13 cellular contexts compared by ENCODE assay signal in genomic region chr17:3750926-3751325, GRCh38. TPM values are rescaled to one million over a fixed set of nuclear protein-coding genes. Genes with fewer than 3 reads are reported as not detected.
DNase-seq lines count a peak whose midpoint lies in the region; ATAC-seq and TF ChIP-seq lines count a peak whose summit lies in the region.
"Had no signal": no experiment of that assay in that cellular context is flagged by ENCODE, and none has a peak within 500 bp of the region (broad histone marks: within the 10 kb centered on the region; RNA-seq: fewer than 3 reads in every experiment).

No MANE protein-coding gene starts in this region.

- no peaks in the 10 kb centered on the region for H3K9me3 Mint-ChIP-seq in activated CD4-positive, alpha-beta memory T cell treated with anti-CD3 and anti-CD28 coated beads, Interleukin-2, amount 10 ng/mL, durations not matched to agents 7 days and 5 days
- H3K9me3 Mint-ChIP-seq in central memory CD8-positive, alpha-beta T cell: no peaks in the 10 kb centered on the region

- peaks cover 3% of the 10 kb centered on the region for H3K27me3 Mint-ChIP-seq in activated CD4-positive, alpha-beta memory T cell treated with anti-CD3 and anti-CD28 coated beads, Interleukin-2, amount 10 ng/mL, durations not matched to agents 7 days and 5 days
- H3K27me3 Mint-ChIP-seq in central memory CD8-positive, alpha-beta T cell: no peaks in the 10 kb centered on the region

- POLR2A ChIA-PET in activated CD4-positive, alpha-beta memory T cell treated with anti-CD3 and anti-CD28 coated beads, Interleukin-2, amount 10 ng/mL, durations not matched to agents 7 days and 5 days (lab: Charles Lee): interaction anchor here (0.6 to 3.7 kb wide), 6 partner anchors 10 to 55 kb away, joined by 3 to 19 read pairs (median 6); partner anchors contain the start of gene P2RX5
- POLR2A ChIA-PET in GM10248 (lab: Yijun Ruan, JAX): interaction anchor here (0.6 kb wide), 1 partner anchor 216 kb away, joined by 6 read pairs; no protein-coding TSS in a partner anchor

- CTCF ChIA-PET in activated CD4-positive, alpha-beta memory T cell treated with anti-CD3 and anti-CD28 coated beads, Interleukin-2, amount 10 ng/mL, durations not matched to agents 7 days and 5 days (lab: Charles Lee): interaction anchor here (1.0 to 2.1 kb wide), 4 partner anchors 12 to 95 kb away, joined by 3 to 9 read pairs (median 4); partner anchors contain the start of gene NCBP3
- CTCF ChIA-PET in GM10248 (lab: Yijun Ruan, JAX): interaction anchor here (0.9 to 5.6 kb wide), 5 partner anchors 9 to 115 kb away, joined by 3 to 58 read pairs (median 5); no protein-coding TSS in a partner anchor

- TF ChIP-seq CTCF in GM10248 (IDR thresholded peaks at IDR 0.05; ENCODE audit: control extremely low read depth, extremely low read depth, low read depth, missing control alignments): no peak

- H3K36me3 Mint-ChIP-seq in activated CD4-positive, alpha-beta memory T cell treated with anti-CD3 and anti-CD28 coated beads, Interleukin-2, amount 10 ng/mL, durations not matched to agents 7 days and 5 days (ENCODE audit: low read depth): no peaks in the 10 kb centered on the region
- peaks cover 5% of the 10 kb centered on the region for H3K36me3 Mint-ChIP-seq in central memory CD8-positive, alpha-beta T cell (ENCODE audit: insufficient read depth)

- H3K27ac Mint-ChIP-seq in activated CD4-positive, alpha-beta memory T cell treated with anti-CD3 and anti-CD28 coated beads, Interleukin-2, amount 10 ng/mL, durations not matched to agents 7 days and 5 days: peak overlapping the region; percentile 82
- H3K27ac Mint-ChIP-seq in central memory CD8-positive, alpha-beta T cell (ENCODE audit: low read depth): peak overlapping the region; percentile 92

- DNase-seq in stimulated activated CD4-positive, alpha-beta T cell treated with anti-CD3 and anti-CD28 coated beads, Interleukin-2, amount 100 ng/mL, for 4 hours (ENCODE audit: low read depth): peak; percentile 23
- no peak for DNase-seq in stimulated activated CD4-positive, alpha-beta T cell treated with anti-CD3 and anti-CD28 coated beads, Interleukin-12 subunit alpha, Interleukin-12 subunit beta, amount 100 ng/mL, for 4 hours
- DNase-seq in activated CD4-positive, alpha-beta memory T cell treated with anti-CD3 and anti-CD28 coated beads, Interleukin-2, amount 10 ng/mL, durations not matched to agents 7 days and 5 days: peak; percentile 76
- DNase-seq in central memory CD8-positive, alpha-beta T cell (ENCODE audit: low spot score in 2 of 2): peak in 1 of 2 donors; percentile 51
- no peak for DNase-seq in GM10248 (ENCODE audit: extremely low spot score)
- no peak for DNase-seq in SIG-M5 treated with dmso at 0.1 percent for 504 hours (lab: John Stamatoyannopoulos, UW; ENCODE audit: unreplicated experiment)
- DNase-seq: NCI-H1436, psoas muscle, SK-N-SH, trophoblast cell had no signal

- H3K4me1 Mint-ChIP-seq in activated CD4-positive, alpha-beta memory T cell treated with anti-CD3 and anti-CD28 coated beads, Interleukin-2, amount 10 ng/mL, durations not matched to agents 7 days and 5 days: peaks cover 50% of the 10 kb centered on the region
- H3K4me1 Mint-ChIP-seq in central memory CD8-positive, alpha-beta T cell: peaks cover 29% of the 10 kb centered on the region

- H3K4me3 Mint-ChIP-seq in activated CD4-positive, alpha-beta memory T cell treated with anti-CD3 and anti-CD28 coated beads, Interleukin-2, amount 10 ng/mL, durations not matched to agents 7 days and 5 days: peak overlapping the region; percentile 73
- H3K4me3 Mint-ChIP-seq in central memory CD8-positive, alpha-beta T cell: peak overlapping the region; percentile 73

- ATAC-seq in central memory CD8-positive, alpha-beta T cell (replicated peaks; ENCODE audit: extremely low read depth, poor library complexity, severe bottlenecking): peak; percentile 77
- ATAC-seq in GM21390 (IDR thresholded peaks at IDR 0.05; ENCODE audit: unreplicated experiment) (no peak), HG03354 (IDR thresholded peaks at IDR 0.05; ENCODE audit: poor library complexity, severe bottlenecking, unreplicated experiment) (no peak)
- ATAC-seq: HepG2, psoas muscle had no signal

RNA-seq across cellular contexts. Expression of gene HASPIN, which starts 27.2 kb away (rescaled TPM):
- total RNA-seq in activated CD4-positive, alpha-beta memory T cell treated with anti-CD3 and anti-CD28 coated beads, Interleukin-2, amount 10 ng/mL, durations not matched to agents 7 days and 5 days: 10 to 100 TPM; 23.8 to 25.2 TPM

RNA-seq across cellular contexts. Expression of gene ITGAE, which starts 50.1 kb away (rescaled TPM):
- 10 to 100 TPM; 20.0 to 22.0 TPM for total RNA-seq in activated CD4-positive, alpha-beta memory T cell treated with anti-CD3 and anti-CD28 coated beads, Interleukin-2, amount 10 ng/mL, durations not matched to agents 7 days and 5 days

RNA-seq across cellular contexts. Expression of gene P2RX5, which starts 55.0 kb away (rescaled TPM):
- 10 to 100 TPM; 30.8 to 31.1 TPM for total RNA-seq in activated CD4-positive, alpha-beta memory T cell treated with anti-CD3 and anti-CD28 coated beads, Interleukin-2, amount 10 ng/mL, durations not matched to agents 7 days and 5 days

Comparison
In these comparisons a context has a peak if more than half of its experiments do, and no peak if none do; other contexts are left out.
1. DNase-seq: peak in stimulated activated CD4-positive, alpha-beta T cell treated with anti-CD3 and anti-CD28 coated beads, Interleukin-2, amount 100 ng/mL, for 4 hours (single experiment) and activated CD4-positive, alpha-beta memory T cell treated with anti-CD3 and anti-CD28 coated beads, Interleukin-2, amount 10 ng/mL, durations not matched to agents 7 days and 5 days (single experiment); none in stimulated activated CD4-positive, alpha-beta T cell treated with anti-CD3 and anti-CD28 coated beads, Interleukin-12 subunit alpha, Interleukin-12 subunit beta, amount 100 ng/mL, for 4 hours (single experiment), GM10248 (single experiment) and SIG-M5 treated with dmso at 0.1 percent for 504 hours (single experiment).